Comparison of ENCODE assay signal across 7 cellular contexts in the genomic region with DNA sequence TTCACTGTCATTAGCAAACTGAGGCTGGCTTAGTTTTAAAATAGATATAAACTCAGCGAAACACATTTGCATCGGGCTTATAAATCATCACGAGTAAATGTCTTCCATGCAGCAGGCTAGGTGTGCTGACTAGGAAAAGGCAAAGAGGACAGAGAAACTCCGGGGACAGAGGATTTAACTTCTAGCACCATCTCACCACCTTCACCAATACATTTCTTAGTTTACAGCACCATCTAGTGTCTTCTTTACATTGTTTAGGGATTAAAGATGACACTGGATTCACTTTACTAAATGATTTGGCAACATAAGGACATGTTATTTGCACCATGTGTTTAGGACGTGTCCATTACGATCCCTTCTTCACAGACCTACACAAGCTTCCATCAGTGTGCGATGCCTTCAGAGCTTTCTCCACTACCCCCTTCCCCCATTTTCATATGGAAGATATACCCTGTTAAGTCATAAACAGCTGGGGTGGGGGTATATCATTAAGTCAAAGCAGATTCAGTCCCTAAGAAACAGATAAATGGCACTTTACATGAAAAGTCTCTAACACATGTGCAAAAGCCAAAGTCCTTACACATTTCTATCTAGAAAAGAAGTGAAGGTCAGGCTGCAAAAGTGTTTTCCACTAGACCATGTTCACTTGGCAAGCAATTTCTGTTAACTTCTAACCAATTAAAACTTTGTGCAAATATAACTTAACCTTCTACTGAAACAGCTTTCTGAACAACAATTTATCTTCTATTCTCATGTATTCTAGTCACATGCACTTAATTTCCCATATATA.
DNase-seq lines count a peak whose midpoint lies in the region; ATAC-seq and TF ChIP-seq lines count a peak whose summit lies in the region.

No MANE protein-coding gene starts in this region.

- intact Hi-C loops in sigmoid colon (cut with DNase I) = loop anchor here (2.0 to 5.0 kb wide), 4 partner anchors 67 to 483 kb away; no protein-coding TSS in a partner anchor

- H3K27ac ChIP-seq in sigmoid colon = peak overlapping the region in 3 of 4 donors; percentile 76 to 91 (median 87)

- H3K27ac Mint-ChIP-seq in T-helper 17 cell = no peak overlapping the region
- no peak overlapping the region for H3K27ac Mint-ChIP-seq in activated naive CD8-positive, alpha-beta T cell treated with anti-CD3 and anti-CD28 coated beads for 36 hours

- no peaks in the 10 kb centered on the region for H3K27me3 ChIP-seq in sigmoid colon

- peaks cover 3% of the 10 kb centered on the region for H3K4me1 Mint-ChIP-seq in T-helper 17 cell
- H3K4me1 Mint-ChIP-seq in activated naive CD8-positive, alpha-beta T cell treated with anti-CD3 and anti-CD28 coated beads for 36 hours = no peaks in the 10 kb centered on the region

- H3K9me3 Mint-ChIP-seq in activated naive CD8-positive, alpha-beta T cell treated with anti-CD3 and anti-CD28 coated beads for 36 hours = no peaks in the 10 kb centered on the region

- H3K9me3 ChIP-seq in T-helper 17 cell (ENCODE audit: control insufficient read depth, low read length, poor library complexity, severe bottlenecking) = peaks cover 4% of the 10 kb centered on the region
- no peaks in the 10 kb centered on the region for H3K9me3 ChIP-seq in sigmoid colon

- ATAC-seq in HG02610 (IDR thresholded peaks at IDR 0.05; ENCODE audit: unreplicated experiment) (peak; percentile 70), T-helper 17 cell (peak; percentile 71)

- peaks cover 0 to 87% (median 81%) of the 10 kb centered on the region in 4 donors for H3K4me1 ChIP-seq in sigmoid colon

- peak; percentile 39 for TF ChIP-seq CTCF in GM12873 (IDR thresholded peaks at IDR 0.05; ENCODE audit: insufficient read depth, low read depth, low read length, missing control alignments)
- TF ChIP-seq CTCF in sigmoid colon (IDR thresholded peaks at IDR 0.05) = peak in 3 of 4 experiments; percentile 28 to 39 (median 36)

- DNase-seq in NCI-H146 (lab: John Stamatoyannopoulos, UW) = peak; percentile 52
- no peak for DNase-seq in T-helper 17 cell
- peak; percentile 82 for DNase-seq in globus pallidus (ENCODE audit: low spot score)
- DNase-seq in sigmoid colon = no peak
- DNase-seq in activated naive CD8-positive, alpha-beta T cell treated with anti-CD3 and anti-CD28 coated beads for 36 hours = no peak

- H3K27me3 Mint-ChIP-seq in T-helper 17 cell = peaks cover 22% of the 10 kb centered on the region
- H3K27me3 Mint-ChIP-seq in activated naive CD8-positive, alpha-beta T cell treated with anti-CD3 and anti-CD28 coated beads for 36 hours = no peaks in the 10 kb centered on the region

- WGBS in sigmoid colon, 2 donors = 40 to 58% methylated on average over 7 of the region's 7 CpGs

- peaks cover 0 to 1% (median 0%) of the 10 kb centered on the region in 4 donors for H3K36me3 ChIP-seq in sigmoid colon

- no peak overlapping the region for H3K4me3 ChIP-seq in sigmoid colon

- TF ChIP-seq POLR2A in sigmoid colon (IDR thresholded peaks at IDR 0.05) = no peak

- TF ChIP-seq EP300 in sigmoid colon (IDR thresholded peaks at IDR 0.05) = no peak

- no peaks in the 10 kb centered on the region for H3K36me3 Mint-ChIP-seq in T-helper 17 cell (ENCODE audit: low read depth)
- no peaks in the 10 kb centered on the region for H3K36me3 Mint-ChIP-seq in activated naive CD8-positive, alpha-beta T cell treated with anti-CD3 and anti-CD28 coated beads for 36 hours

- H3K4me3 Mint-ChIP-seq in T-helper 17 cell = no peak overlapping the region
- no peak overlapping the region for H3K4me3 Mint-ChIP-seq in activated naive CD8-positive, alpha-beta T cell treated with anti-CD3 and anti-CD28 coated beads for 36 hours

Comparison
In these comparisons a context has a peak if more than half of its experiments do, and no peak if none do; other contexts are left out.
1. DNase-seq: peak in NCI-H146 (single experiment) and globus pallidus (single experiment); none in T-helper 17 cell (0 of 3), sigmoid colon (single experiment) and activated naive CD8-positive, alpha-beta T cell treated with anti-CD3 and anti-CD28 coated beads for 36 hours (single experiment).